In the genomic region with DNA sequence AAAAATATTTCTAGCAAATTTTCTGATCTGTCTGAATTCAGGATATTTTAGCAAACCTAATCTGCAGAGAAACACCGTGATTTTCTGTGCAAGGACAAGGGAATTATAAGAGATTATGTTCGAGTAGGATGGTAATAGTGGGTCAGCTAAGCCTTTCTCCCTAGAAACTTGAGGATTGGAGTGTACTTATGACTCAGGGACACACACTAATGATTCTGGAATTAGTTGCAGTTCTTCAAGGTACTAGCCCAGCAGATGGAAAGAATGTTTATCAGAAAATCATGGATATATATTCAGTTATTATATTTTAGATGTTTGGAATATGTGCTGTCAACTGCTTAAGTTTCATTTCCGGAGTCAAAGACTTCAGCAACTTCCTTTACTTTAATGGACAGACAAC, we compare ENCODE assay signal across 18 cellular contexts.
"Had no signal": no experiment of that assay in that cellular context is flagged by ENCODE, and none has a peak within 500 bp of the region (broad histone marks: within the 10 kb centered on the region; RNA-seq: fewer than 3 reads in every experiment).

No MANE protein-coding gene starts in this region.

- DNase-seq: activated CD4-positive, alpha-beta memory T cell treated with anti-CD3 and anti-CD28 coated beads, Interleukin-2, amount 10 ng/mL, durations not matched to agents 7 days and 5 days; activated CD4-positive, alpha-beta T cell treated with anti-CD3 and anti-CD28 coated beads for 48 hours; activated CD4-positive, CD25-positive, alpha-beta regulatory T cell; activated CD8-positive, alpha-beta memory T cell treated with anti-CD3 and anti-CD28 coated beads, Interleukin-2, amount 10 ng/mL, durations not matched to agents 7 days and 5 days; amygdala; body of pancreas; caudate nucleus; colonic mucosa; endodermal cell; erythroblast; head of caudate nucleus; left ventricle myocardium superior; naive thymus-derived CD4-positive, alpha-beta T cell; pancreas; spleen; stimulated activated naive B cell treated with anti-CD40 and anti-IgM and Interleukin-4, amounts not matched to agents 10 μg/mL and 1 μg/mL and 100 μg/mL, for 72 hours; T-helper 9 cell had no signal

- ATAC-seq: activated CD8-positive, alpha-beta memory T cell treated with anti-CD3 and anti-CD28 coated beads, Interleukin-2, amount 10 ng/mL, durations not matched to agents 7 days and 5 days; body of pancreas; left ventricle myocardium superior; naive thymus-derived CD4-positive, alpha-beta T cell; pancreas; sciatic nerve; stimulated activated naive B cell treated with anti-CD40 and anti-IgM and Interleukin-4, amounts not matched to agents 10 μg/mL and 1 μg/mL and 100 μg/mL, for 72 hours had no signal
